Comparison of ENCODE assay signal across 1 cellular context in genomic region chr1:43472087-43472462, GRCh38.
TF ChIP-seq lines count a peak whose summit lies in the region.

No MANE protein-coding gene starts in this region.

TF ChIP-seq in GM12891, 5 proteins besides CTCF, POLR2A, EP300 and RAD21:
- TF ChIP-seq POLR2AphosphoS5 (IDR thresholded peaks at IDR 0.05; ENCODE audit: low read depth, low read length) (no peak), PAX5 (IDR thresholded peaks at IDR 0.05; ENCODE audit: insufficient read depth, low read length, severe bottlenecking) (no peak), SPI1 (IDR thresholded peaks at IDR 0.05; ENCODE audit: low read depth, low read length) (no peak), TAF1 (IDR thresholded peaks at IDR 0.05; ENCODE audit: low read depth, low read length) (no peak), POU2F2 (IDR thresholded peaks at IDR 0.05; ENCODE audit: low read depth, low read length) (no peak)
